In the genomic region with DNA sequence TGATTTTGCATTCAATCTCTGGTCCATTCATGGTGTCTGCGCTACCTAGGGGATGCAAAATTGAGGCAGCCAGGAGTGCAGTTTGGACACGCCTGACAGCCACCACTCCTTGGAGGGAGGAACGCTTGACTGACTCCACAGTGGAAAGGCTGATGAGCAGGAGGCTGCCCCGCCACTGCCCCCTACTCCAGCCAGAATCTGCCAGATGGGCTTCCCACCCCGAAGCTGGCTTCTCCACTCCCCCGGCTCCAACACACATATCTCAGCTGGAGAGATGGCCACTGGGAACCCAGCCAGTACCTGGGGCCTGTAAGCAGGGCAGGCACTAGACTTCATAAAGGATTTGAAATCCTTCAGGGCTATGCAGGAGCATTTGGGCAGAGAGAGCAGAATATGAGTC, we compare ENCODE assay signal across 23 cellular contexts. TPM values are rescaled to one million over a fixed set of nuclear protein-coding genes. Genes with fewer than 3 reads are reported as not detected.
A peak's percentile ranks its signal among the peaks of the same experiment; 100 is the strongest.
DNase-seq lines count a peak whose midpoint lies in the region; TF ChIP-seq lines count a peak whose summit lies in the region.
"Had no signal": no experiment of that assay in that cellular context is flagged by ENCODE, and none has a peak within 500 bp of the region (broad histone marks: within the 10 kb centered on the region; RNA-seq: fewer than 3 reads in every experiment).

No MANE protein-coding gene starts in this region.

- H3K36me3 ChIP-seq in BE2C (no peaks in the 10 kb centered on the region), endodermal cell (ENCODE audit: control insufficient read depth, insufficient read depth, low read length) (no peaks in the 10 kb centered on the region), mammary epithelial cell (ENCODE audit: insufficient read depth, low read length) (no peaks in the 10 kb centered on the region)
- no peaks in the 10 kb centered on the region for H3K36me3 ChIP-seq in BLaER1 treated with 17β-estradiol and CSF1 and Interleukin-3, amounts not matched to agents 10 nM and 100 nM
- H3K36me3 ChIP-seq: SJCRH30 had no signal

- CTCF ChIA-PET in mammary epithelial cell (lab: Charles Lee; ENCODE audit: low non-redundant PET), result no interaction called here
- CTCF ChIA-PET in Calu3 (lab: Charles Lee), result no interaction called here

- H3K9me3 Mint-ChIP-seq in endodermal cell, result no peaks in the 10 kb centered on the region
- no peaks in the 10 kb centered on the region for H3K9me3 Mint-ChIP-seq in Calu3 (ENCODE audit: low read depth, unreplicated experiment)
- H3K9me3 Mint-ChIP-seq: GM23338, H9 had no signal

- no peak overlapping the region for H3K9ac ChIP-seq in BLaER1 treated with 17β-estradiol and CSF1 and Interleukin-3, amounts not matched to agents 10 nM and 100 nM
- no peak overlapping the region for H3K9ac ChIP-seq in endodermal cell (ENCODE audit: extremely low read depth, low read length, poor library complexity, severe bottlenecking)
- H3K9ac ChIP-seq in mammary epithelial cell (ENCODE audit: insufficient read depth, low read length), result no peak overlapping the region

- DNase-seq in BE2C (peak; percentile 36), NCI-H1092 treated with DMSO at 0.1 percent for 48 hours (lab: John Stamatoyannopoulos, UW) (peak; percentile 68), endodermal cell (peak; percentile 26), mammary epithelial cell (no peak), Calu3 (no peak)
- DNase-seq in stimulated activated CD4-positive, alpha-beta T cell treated with anti-CD3 and anti-CD28 coated beads, Interleukin-4, amount 100 ng/mL, for 1 hour, result no peak
- DNase-seq: AML-193, DMS53, EL, GDM1, H9, KBM-7, MV-4-11, NCI-H2081 treated with DMSO at 0.1 percent for 48 hours, NCI-H526 treated with DMSO at 0.1 percent for 48 hours, SJCRH30, T-helper 17 cell had no signal

- no peaks in the 10 kb centered on the region for H3K27me3 ChIP-seq in BE2C
- H3K27me3 ChIP-seq in BLaER1 treated with 17β-estradiol and CSF1 and Interleukin-3, amounts not matched to agents 10 nM and 100 nM, result no peaks in the 10 kb centered on the region; a peak in 1 of 22 replicates
- no peaks in the 10 kb centered on the region for H3K27me3 ChIP-seq in endodermal cell (ENCODE audit: control insufficient read depth, insufficient read depth, low read length, poor library complexity, severe bottlenecking)
- no peaks in the 10 kb centered on the region for H3K27me3 ChIP-seq in mammary epithelial cell (ENCODE audit: insufficient read depth, low read length)

- H3K4me1 Mint-ChIP-seq in endodermal cell (peaks cover under 1% of the 10 kb centered on the region), Calu3 (ENCODE audit: low read depth, unreplicated experiment) (no peaks in the 10 kb centered on the region)
- H3K4me1 Mint-ChIP-seq: T-helper 17 cell had no signal

- peak overlapping the region in 6 of 11 experiments; percentile 16 to 50 (median 30); a peak in 6 of 22 replicates for H3K4me2 ChIP-seq in BLaER1 treated with 17β-estradiol and CSF1 and Interleukin-3, amounts not matched to agents 10 nM and 100 nM
- H3K4me2 ChIP-seq in mammary epithelial cell (ENCODE audit: insufficient read depth, low read depth, low read length), result no peak overlapping the region
- H3K4me2 ChIP-seq: A549, GM23338 had no signal

- no peak overlapping the region for H3K27ac Mint-ChIP-seq in endodermal cell
- H3K27ac Mint-ChIP-seq in Calu3 (ENCODE audit: unreplicated experiment), result no peak overlapping the region
- H3K27ac Mint-ChIP-seq: GM23338, H9, T-helper 17 cell had no signal

- no peak overlapping the region for H2AFZ ChIP-seq in mammary epithelial cell (ENCODE audit: low read depth, low read length)
- H2AFZ ChIP-seq: GM23338 had no signal

- no peak overlapping the region for H3K27ac ChIP-seq in BLaER1 treated with 17β-estradiol and CSF1 and Interleukin-3, amounts not matched to agents 10 nM and 100 nM
- no peak overlapping the region for H3K27ac ChIP-seq in endodermal cell (ENCODE audit: low read depth, low read length)
- H3K27ac ChIP-seq in mammary epithelial cell (ENCODE audit: insufficient read depth, low read depth, low read length), result no peak overlapping the region
- H3K27ac ChIP-seq: A549, SJCRH30 had no signal

- no peak overlapping the region for H3K4me3 ChIP-seq in BE2C (ENCODE audit: low read depth, low read length)
- no peak overlapping the region for H3K4me3 ChIP-seq in BLaER1 treated with 17β-estradiol and CSF1 and Interleukin-3, amounts not matched to agents 10 nM and 100 nM
- H3K4me3 ChIP-seq in endodermal cell (ENCODE audit: low read length), result no peak overlapping the region
- H3K4me3 ChIP-seq in mammary epithelial cell (replicated peaks in 1 of 3; ENCODE audit: insufficient read depth in 1 of 3, low read depth in 2 of 3, low read length in 3 of 3), result no peak overlapping the region
- H3K4me3 ChIP-seq: A549, GM12878, GM23338, SJCRH30 had no signal

- BruUV-seq in mammary epithelial cell (replicated peaks; lab: Mats Ljungman, UMichigan), result no TSS peak
- BruUV-seq in Calu3 (replicated peaks; lab: Mats Ljungman, UMichigan), result no TSS peak

- no peaks in the 10 kb centered on the region for H3K79me2 ChIP-seq in mammary epithelial cell (ENCODE audit: insufficient read depth, low read length)

- WGBS in endodermal cell (ENCODE audit: insufficient coverage in 1 of 2, insufficient read length in 1 of 2), 2 experiments, result 85 to 88% methylated on average over 4 to 6 of the region's 6 CpGs
- 75% methylated on average over 4 of the region's 6 CpGs for WGBS in mammary epithelial cell (ENCODE audit: low coverage, missing lambda C conversion rate)

- no peaks in the 10 kb centered on the region for H3K9me3 ChIP-seq in BE2C
- no peaks in the 10 kb centered on the region for H3K9me3 ChIP-seq in BLaER1 treated with 17β-estradiol and CSF1 and Interleukin-3, amounts not matched to agents 10 nM and 100 nM (replicated peaks in 1 of 11)
- H3K9me3 ChIP-seq in endodermal cell (ENCODE audit: control insufficient read depth, low read length), result no peaks in the 10 kb centered on the region
- H3K9me3 ChIP-seq in mammary epithelial cell (replicated peaks; ENCODE audit: insufficient read depth, low read length), result no peaks in the 10 kb centered on the region
- H3K9me3 ChIP-seq: A549, SJCRH30 had no signal

- H3K27me3 Mint-ChIP-seq in endodermal cell (ENCODE audit: insufficient read depth) (peaks cover 6% of the 10 kb centered on the region), Calu3 (ENCODE audit: unreplicated experiment) (peaks cover 100% of the 10 kb centered on the region)

- peaks cover 0 to 21% (median 17%) of the 10 kb centered on the region in 11 experiments; a peak in 13 of 22 replicates for H4K20me1 ChIP-seq in BLaER1 treated with 17β-estradiol and CSF1 and Interleukin-3, amounts not matched to agents 10 nM and 100 nM
- H4K20me1 ChIP-seq in mammary epithelial cell (ENCODE audit: insufficient read depth, low read length), result no peaks in the 10 kb centered on the region

- in situ Hi-C loops in mammary epithelial cell (cut with MboI; ENCODE audit: low sequenced_read_pairs in 2 of 2), result loop anchor here in 1 of 2 donors (10.0 kb wide), 1 partner anchor 416 kb away; no protein-coding TSS in a partner anchor

- intact Hi-C loops in mammary epithelial cell (cut with micrococcal nuclease), result no loop called here
- intact Hi-C loops in Calu3 (cut with micrococcal nuclease; ENCODE audit: unreplicated experiment), result no loop called here

- TF ChIP-seq CTCF in BE2C (IDR thresholded peaks at IDR 0.05; ENCODE audit: low read depth, low read length) (no peak), endodermal cell (conservative IDR thresholded peaks at IDR 0.05) (no peak), mammary epithelial cell (conservative IDR thresholded peaks at IDR 0.05 in 1 of 2, IDR thresholded peaks at IDR 0.05 in 1 of 2; ENCODE audit: extremely low read depth in 1 of 2, insufficient read depth in 1 of 2, low read depth in 1 of 2, low read length in 2 of 2) (no peak), Calu3 (IDR thresholded peaks at IDR 0.05; ENCODE audit: unreplicated experiment) (no peak)

- H3K4me3 Mint-ChIP-seq in endodermal cell (no peak overlapping the region), Calu3 (ENCODE audit: low read depth, unreplicated experiment) (no peak overlapping the region)
- H3K4me3 Mint-ChIP-seq: GM23338, H9, T-helper 17 cell had no signal

- H3K36me3 Mint-ChIP-seq in endodermal cell (ENCODE audit: low read depth) (no peaks in the 10 kb centered on the region), Calu3 (ENCODE audit: insufficient read depth, unreplicated experiment) (no peaks in the 10 kb centered on the region)

- dilution Hi-C loops in mammary epithelial cell (cut with HindIII; ENCODE audit: low sequenced_read_pairs), result loop anchor here (5.0 to 25.0 kb wide), 2 partner anchors 63 to 658 kb away; no protein-coding TSS in a partner anchor

- H3K4me1 ChIP-seq in BE2C, result no peaks in the 10 kb centered on the region
- peaks cover 19 to 33% (median 25%) of the 10 kb centered on the region in 10 experiments for H3K4me1 ChIP-seq in BLaER1 treated with 17β-estradiol and CSF1 and Interleukin-3, amounts not matched to agents 10 nM and 100 nM
- no peaks in the 10 kb centered on the region for H3K4me1 ChIP-seq in endodermal cell (ENCODE audit: control insufficient read depth, insufficient read depth, low read length)
- no peaks in the 10 kb centered on the region for H3K4me1 ChIP-seq in mammary epithelial cell (ENCODE audit: insufficient read depth, low read length)
- H3K4me1 ChIP-seq: A549, SJCRH30 had no signal

RNA-seq across cellular contexts. Expression of gene BLCAP, which starts 51.4 kb away (rescaled TPM):
- 86.2 TPM for polyA plus RNA-seq in BE2C (2012; ENCODE audit: insufficient read depth, insufficient read length, low read depth)
- total RNA-seq in endodermal cell, result 10 to 100 TPM; 32.5 to 56.5 TPM
- polyA plus RNA-seq in endodermal cell (2013, experiment 1 of 2), result 51.9 TPM
- 45.0 TPM for polyA plus RNA-seq in endodermal cell (2013, experiment 2 of 2)
- total RNA-seq in mammary epithelial cell, result 100 to 1,000 TPM; 106 to 196 TPM
- polyA plus RNA-seq in mammary epithelial cell, result 173 TPM
- 213 TPM for polyA minus RNA-seq in mammary epithelial cell
- 90.4 and 114 TPM in 2 replicates for total RNA-seq in Calu3 (2022)

RNA-seq across cellular contexts. Expression of gene NNAT, which starts 58.0 kb away (rescaled TPM):
- 2.8 TPM for polyA plus RNA-seq in BE2C (2012; ENCODE audit: insufficient read depth, insufficient read length, low read depth)
- total RNA-seq in endodermal cell (10 to 100 TPM; 16.8 to 27.3 TPM), mammary epithelial cell (1 to 10 TPM; 1.0 to 3.3 TPM), Calu3 (2022) (not detected in 2 replicates)
- polyA plus RNA-seq in endodermal cell (2013, experiment 1 of 2), result 413 TPM
- polyA plus RNA-seq in endodermal cell (2013, experiment 2 of 2), result 384 TPM
- polyA plus RNA-seq in mammary epithelial cell, result 0.86 TPM
- not detected for polyA minus RNA-seq in mammary epithelial cell
- total RNA-seq: GM12878, LHCN-M2, MCF 10A, SJCRH30, T-helper 17 cell had no signal
- polyA plus RNA-seq: A549 had no signal

Comparison
In these comparisons a context has a peak if more than half of its experiments do, and no peak if none do; other contexts are left out.
1. DNase-seq: peak in BE2C (single experiment), NCI-H1092 treated with DMSO at 0.1 percent for 48 hours (single experiment) and endodermal cell (single experiment); none in mammary epithelial cell (single experiment), Calu3 (single experiment) and stimulated activated CD4-positive, alpha-beta T cell treated with anti-CD3 and anti-CD28 coated beads, Interleukin-4, amount 100 ng/mL, for 1 hour (single experiment).
2. RNA of gene NNAT, which starts 58.0 kb away (total RNA-seq): 16.8 to 27.3 TPM in endodermal cell; 1.0 to 3.3 TPM in mammary epithelial cell and not detected in Calu3; every median in the first group is over 4 times any median in the second.